In genomic region chr2:42141687-42142475, GRCh38 we compare ENCODE assay signal across 1 cellular context.
TF ChIP-seq lines count a peak whose summit lies in the region.

No MANE protein-coding gene starts in this region.

TF ChIP-seq in K562, 482 proteins besides CTCF, POLR2A, EP300 and RAD21 (continued from another document and continues in another):
- TF ChIP-seq E4F1 (CRISPR knock-in tag; IDR thresholded peaks at IDR 0.05; ENCODE audit: borderline replicate concordance) (no peak), HDAC1 (IDR thresholded peaks at IDR 0.05) (no peak), ZEB2 (IDR thresholded peaks at IDR 0.05) (no peak), PRDM10 (IDR thresholded peaks at IDR 0.05; ENCODE audit: partially characterized antibody) (peak; percentile 72), CREB5 (CRISPR knock-in tag; IDR thresholded peaks at IDR 0.05) (no peak), ZNF780A (CRISPR knock-in tag; IDR thresholded peaks at IDR 0.05) (no peak), MNT (conservative IDR thresholded peaks at IDR 0.05) (no peak), STAG1 (CRISPR knock-in tag; IDR thresholded peaks at IDR 0.05; ENCODE audit: borderline replicate concordance) (no peak), ELF2 (CRISPR knock-in tag; IDR thresholded peaks at IDR 0.05) (no peak), NCOR1 (IDR thresholded peaks at IDR 0.05) (no peak), ZNF311 (CRISPR knock-in tag; IDR thresholded peaks at IDR 0.05) (no peak), ZSCAN32 (CRISPR knock-in tag; IDR thresholded peaks at IDR 0.05) (peak; percentile 6; the same call in 1 of the 2 replicates), ELK1 (CRISPR knock-in tag; IDR thresholded peaks at IDR 0.05) (no peak), GABPA (tag; conservative IDR thresholded peaks at IDR 0.05; ENCODE audit: low read depth) (peak; percentile 31; the same call in 1 of the 2 replicates), ZBTB1 (CRISPR knock-in tag; IDR thresholded peaks at IDR 0.05; ENCODE audit: borderline replicate concordance, low read depth) (no peak), L3MBTL2 (IDR thresholded peaks at IDR 0.05) (peak; percentile 72), ZBTB26 (CRISPR knock-in tag; IDR thresholded peaks at IDR 0.05) (no peak), MEIS2 (IDR thresholded peaks at IDR 0.05; ENCODE audit: partially characterized antibody) (peak; percentile 39), ARNT (IDR thresholded peaks at IDR 0.05) (no peak), ZNF197 (CRISPR knock-in tag; IDR thresholded peaks at IDR 0.05; ENCODE audit: low read depth) (no peak), XRCC5 (IDR thresholded peaks at IDR 0.05; ENCODE audit: low read depth, low read length) (no peak), EZH2 (IDR thresholded peaks at IDR 0.05; ENCODE audit: borderline replicate concordance, low read depth, low read length) (no peak), MTA3 (IDR thresholded peaks at IDR 0.05; ENCODE audit: borderline replicate concordance) (no peak), RBM14 (IDR thresholded peaks at IDR 0.05; ENCODE audit: borderline replicate concordance, insufficient read depth, low read depth, low read length) (no peak), MGA (IDR thresholded peaks at IDR 0.05) (peak; percentile 49)
